ENCODE assay signal across 1 cellular context in the genomic region with DNA sequence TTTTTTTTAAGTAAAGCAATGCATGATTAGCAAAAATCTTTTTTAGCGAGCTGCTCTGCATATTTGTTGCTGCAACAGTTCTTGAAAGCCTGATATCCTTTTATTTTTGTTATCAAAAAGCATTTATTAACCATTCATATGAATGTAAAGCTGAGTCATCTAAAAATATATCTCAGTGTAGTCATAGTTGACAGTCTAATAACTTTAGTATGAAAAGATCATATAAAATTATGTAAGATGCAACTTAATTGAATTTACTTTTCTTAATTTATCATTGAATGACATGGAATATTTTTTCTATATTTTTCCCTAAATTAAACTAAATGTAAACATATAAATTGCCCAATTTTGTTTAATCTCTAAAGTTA.
TF ChIP-seq lines count a peak whose summit lies in the region.

No MANE protein-coding gene starts in this region.

TF ChIP-seq in WTC11, 78 proteins besides CTCF, POLR2A, EP300 and RAD21:
- TF ChIP-seq, protein P1, sequence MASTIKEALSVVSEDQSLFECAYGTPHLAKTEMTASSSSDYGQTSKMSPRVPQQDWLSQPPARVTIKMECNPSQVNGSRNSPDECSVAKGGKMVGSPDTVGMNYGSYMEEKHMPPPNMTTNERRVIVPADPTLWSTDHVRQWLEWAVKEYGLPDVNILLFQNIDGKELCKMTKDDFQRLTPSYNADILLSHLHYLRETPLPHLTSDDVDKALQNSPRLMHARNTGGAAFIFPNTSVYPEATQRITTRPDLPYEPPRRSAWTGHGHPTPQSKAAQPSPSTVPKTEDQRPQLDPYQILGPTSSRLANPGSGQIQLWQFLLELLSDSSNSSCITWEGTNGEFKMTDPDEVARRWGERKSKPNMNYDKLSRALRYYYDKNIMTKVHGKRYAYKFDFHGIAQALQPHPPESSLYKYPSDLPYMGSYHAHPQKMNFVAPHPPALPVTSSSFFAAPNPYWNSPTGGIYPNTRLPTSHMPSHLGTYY (CRISPR knock-in tag; IDR thresholded peaks at IDR 0.05): no peak
- TF ChIP-seq KAT7 (CRISPR knock-in tag; IDR thresholded peaks at IDR 0.05; ENCODE audit: borderline replicate concordance) (no peak), SOX15 (CRISPR knock-in tag; IDR thresholded peaks at IDR 0.05) (no peak), STAT6 (CRISPR knock-in tag; conservative IDR thresholded peaks at IDR 0.05; ENCODE audit: low read depth) (no peak), ZNF416 (CRISPR knock-in tag; IDR thresholded peaks at IDR 0.05) (no peak), NR1H2 (CRISPR knock-in tag; IDR thresholded peaks at IDR 0.05) (no peak), ATF1 (CRISPR knock-in tag; IDR thresholded peaks at IDR 0.05) (no peak), NFATC4 (CRISPR knock-in tag; IDR thresholded peaks at IDR 0.05) (no peak), TCF7 (CRISPR knock-in tag; IDR thresholded peaks at IDR 0.05; ENCODE audit: low read depth) (no peak), MXD4 (CRISPR knock-in tag; IDR thresholded peaks at IDR 0.05; ENCODE audit: borderline replicate concordance) (no peak), CBFB (CRISPR knock-in tag; IDR thresholded peaks at IDR 0.05; ENCODE audit: low read depth) (no peak), ATF6 (CRISPR knock-in tag; IDR thresholded peaks at IDR 0.05) (no peak)
- TF ChIP-seq, protein P2, sequence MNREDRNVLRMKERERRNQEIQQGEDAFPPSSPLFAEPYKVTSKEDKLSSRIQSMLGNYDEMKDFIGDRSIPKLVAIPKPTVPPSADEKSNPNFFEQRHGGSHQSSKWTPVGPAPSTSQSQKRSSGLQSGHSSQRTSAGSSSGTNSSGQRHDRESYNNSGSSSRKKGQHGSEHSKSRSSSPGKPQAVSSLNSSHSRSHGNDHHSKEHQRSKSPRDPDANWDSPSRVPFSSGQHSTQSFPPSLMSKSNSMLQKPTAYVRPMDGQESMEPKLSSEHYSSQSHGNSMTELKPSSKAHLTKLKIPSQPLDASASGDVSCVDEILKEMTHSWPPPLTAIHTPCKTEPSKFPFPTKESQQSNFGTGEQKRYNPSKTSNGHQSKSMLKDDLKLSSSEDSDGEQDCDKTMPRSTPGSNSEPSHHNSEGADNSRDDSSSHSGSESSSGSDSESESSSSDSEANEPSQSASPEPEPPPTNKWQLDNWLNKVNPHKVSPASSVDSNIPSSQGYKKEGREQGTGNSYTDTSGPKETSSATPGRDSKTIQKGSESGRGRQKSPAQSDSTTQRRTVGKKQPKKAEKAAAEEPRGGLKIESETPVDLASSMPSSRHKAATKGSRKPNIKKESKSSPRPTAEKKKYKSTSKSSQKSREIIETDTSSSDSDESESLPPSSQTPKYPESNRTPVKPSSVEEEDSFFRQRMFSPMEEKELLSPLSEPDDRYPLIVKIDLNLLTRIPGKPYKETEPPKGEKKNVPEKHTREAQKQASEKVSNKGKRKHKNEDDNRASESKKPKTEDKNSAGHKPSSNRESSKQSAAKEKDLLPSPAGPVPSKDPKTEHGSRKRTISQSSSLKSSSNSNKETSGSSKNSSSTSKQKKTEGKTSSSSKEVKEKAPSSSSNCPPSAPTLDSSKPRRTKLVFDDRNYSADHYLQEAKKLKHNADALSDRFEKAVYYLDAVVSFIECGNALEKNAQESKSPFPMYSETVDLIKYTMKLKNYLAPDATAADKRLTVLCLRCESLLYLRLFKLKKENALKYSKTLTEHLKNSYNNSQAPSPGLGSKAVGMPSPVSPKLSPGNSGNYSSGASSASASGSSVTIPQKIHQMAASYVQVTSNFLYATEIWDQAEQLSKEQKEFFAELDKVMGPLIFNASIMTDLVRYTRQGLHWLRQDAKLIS (CRISPR knock-in tag; IDR thresholded peaks at IDR 0.05; ENCODE audit: borderline replicate concordance): no peak
- TF ChIP-seq, protein P3, sequence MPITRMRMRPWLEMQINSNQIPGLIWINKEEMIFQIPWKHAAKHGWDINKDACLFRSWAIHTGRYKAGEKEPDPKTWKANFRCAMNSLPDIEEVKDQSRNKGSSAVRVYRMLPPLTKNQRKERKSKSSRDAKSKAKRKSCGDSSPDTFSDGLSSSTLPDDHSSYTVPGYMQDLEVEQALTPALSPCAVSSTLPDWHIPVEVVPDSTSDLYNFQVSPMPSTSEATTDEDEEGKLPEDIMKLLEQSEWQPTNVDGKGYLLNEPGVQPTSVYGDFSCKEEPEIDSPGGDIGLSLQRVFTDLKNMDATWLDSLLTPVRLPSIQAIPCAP (CRISPR knock-in tag; IDR thresholded peaks at IDR 0.05): no peak
TF ChIP-seq in WTC11: peak in this region for 0.
